Comparison of ENCODE assay signal across 18 cellular contexts in genomic region chr7:44236333-44236728, GRCh38. TPM values are rescaled to one million over a fixed set of nuclear protein-coding genes. Genes with fewer than 3 reads are reported as not detected.
DNase-seq lines count a peak whose midpoint lies in the region; ATAC-seq and TF ChIP-seq lines count a peak whose summit lies in the region.
"Had no signal": no experiment of that assay in that cellular context is flagged by ENCODE, and none has a peak within 500 bp of the region (broad histone marks: within the 10 kb centered on the region; RNA-seq: fewer than 3 reads in every experiment).

No MANE protein-coding gene starts in this region.

- intact Hi-C loops in CD4-positive, alpha-beta T cell (cut with DNase I, micrococcal nuclease): no loop called here

- H3K4me1 ChIP-seq in endodermal cell (ENCODE audit: control insufficient read depth, insufficient read depth, low read length): peaks cover 5% of the 10 kb centered on the region
- H3K4me1 ChIP-seq in upper lobe of left lung: peaks cover 0 to 4% (median 0%) of the 10 kb centered on the region in 4 donors
- H3K4me1 ChIP-seq: breast epithelium, SJSA1, suprapubic skin had no signal

- no peaks in the 10 kb centered on the region for H3K36me3 Mint-ChIP-seq in endodermal cell (ENCODE audit: low read depth)
- H3K36me3 Mint-ChIP-seq in CD4-positive, alpha-beta T cell (ENCODE audit: low read depth): no peaks in the 10 kb centered on the region

- H3K9me3 ChIP-seq in endodermal cell (ENCODE audit: control insufficient read depth, low read length) (no peaks in the 10 kb centered on the region), upper lobe of left lung (no peaks in the 10 kb centered on the region)
- no peaks in the 10 kb centered on the region for H3K9me3 ChIP-seq in CD4-positive, alpha-beta T cell (ENCODE audit: control insufficient read depth, low read length)
- H3K9me3 ChIP-seq: breast epithelium, psoas muscle, SJSA1, suprapubic skin had no signal

- ATAC-seq in upper lobe of left lung (ENCODE audit: low FRiP score in 2 of 2) (no peak), GM21576 (IDR thresholded peaks at IDR 0.05; ENCODE audit: unreplicated experiment) (no peak)
- ATAC-seq in CD4-positive, alpha-beta T cell (ENCODE audit: poor library complexity): no peak
- ATAC-seq: activated CD8-positive, alpha-beta T cell treated with anti-CD3 and anti-CD28 coated beads, Interleukin-2, amount 10 ng/mL, durations not matched to agents 7 days and 5 days; activated T-cell treated with anti-CD3 and anti-CD28 coated beads, Interleukin-2, amount 50 U/mL, for 72 hours had no signal

- no peaks in the 10 kb centered on the region for H3K27me3 ChIP-seq in HL-60 (ENCODE audit: insufficient read depth, poor library complexity, severe bottlenecking)
- H3K27me3 ChIP-seq in endodermal cell (ENCODE audit: control insufficient read depth, insufficient read depth, low read length, poor library complexity, severe bottlenecking): no peaks in the 10 kb centered on the region
- no peaks in the 10 kb centered on the region for H3K27me3 ChIP-seq in upper lobe of left lung
- H3K27me3 ChIP-seq in CD4-positive, alpha-beta T cell (ENCODE audit: control insufficient read depth, insufficient read depth, low read length): no peaks in the 10 kb centered on the region
- H3K27me3 ChIP-seq: breast epithelium, suprapubic skin had no signal

- no peak overlapping the region for H3K27ac ChIP-seq in HL-60 (replicated peaks)
- H3K27ac ChIP-seq in RWPE1: peak overlapping the region; percentile 28
- no peak overlapping the region for H3K27ac ChIP-seq in endodermal cell (ENCODE audit: low read depth, low read length)
- H3K27ac ChIP-seq in upper lobe of left lung: no peak overlapping the region
- no peak overlapping the region for H3K27ac ChIP-seq in CD4-positive, alpha-beta T cell (ENCODE audit: low read depth, low read length)
- H3K27ac ChIP-seq: breast epithelium, KMS-11, psoas muscle, SJSA1, suprapubic skin had no signal

- H3K9ac ChIP-seq in endodermal cell (ENCODE audit: extremely low read depth, low read length, poor library complexity, severe bottlenecking): no peak overlapping the region
- H3K9ac ChIP-seq: KMS-11 had no signal

- H3K27ac Mint-ChIP-seq in endodermal cell: no peak overlapping the region
- no peak overlapping the region for H3K27ac Mint-ChIP-seq in CD4-positive, alpha-beta T cell
- H3K27ac Mint-ChIP-seq: activated CD8-positive, alpha-beta T cell treated with anti-CD3 and anti-CD28 coated beads, Interleukin-2, amount 10 ng/mL, durations not matched to agents 7 days and 5 days; activated T-cell treated with anti-CD3 and anti-CD28 coated beads, Interleukin-2, amount 50 U/mL, for 72 hours; nephron had no signal

- no peaks in the 10 kb centered on the region for H3K27me3 Mint-ChIP-seq in endodermal cell (ENCODE audit: insufficient read depth)
- H3K27me3 Mint-ChIP-seq in CD4-positive, alpha-beta T cell: no peaks in the 10 kb centered on the region

- no peak for TF ChIP-seq EP300 in upper lobe of left lung (IDR thresholded peaks at IDR 0.05)

- POLR2A ChIA-PET in RWPE1 (lab: Yijun Ruan, JAX; ENCODE audit: low non-redundant PET): no interaction called here
- POLR2A ChIA-PET in CD4-positive, alpha-beta T cell (lab: Charles Lee): no interaction called here

- H3K9me3 Mint-ChIP-seq in endodermal cell: no peaks in the 10 kb centered on the region
- H3K9me3 Mint-ChIP-seq in CD4-positive, alpha-beta T cell: no peaks in the 10 kb centered on the region
- H3K9me3 Mint-ChIP-seq: activated T-cell treated with anti-CD3 and anti-CD28 coated beads, Interleukin-2, amount 50 U/mL, for 72 hours; nephron had no signal

- DNase-seq in CD1c-positive myeloid dendritic cell (ENCODE audit: extremely low spot score) (peak; percentile 59), HL-60 (ENCODE audit: low read depth in 1 of 2, low spot score in 1 of 2) (peak; percentile 41 to 54), RWPE1 (ENCODE audit: low spot score) (no peak), endodermal cell (peak; percentile 79), GM13977 (ENCODE audit: low spot score) (no peak), upper lobe of left lung (no peak)
- no peak for DNase-seq in CD4-positive, alpha-beta T cell
- DNase-seq: activated CD8-positive, alpha-beta T cell treated with anti-CD3 and anti-CD28 coated beads, Interleukin-2, amount 10 ng/mL, durations not matched to agents 7 days and 5 days; activated T-cell treated with anti-CD3 and anti-CD28 coated beads, Interleukin-2, amount 50 U/mL, for 72 hours; AML-193; NCI-H1694; psoas muscle had no signal

- H3K36me3 ChIP-seq in endodermal cell (ENCODE audit: control insufficient read depth, insufficient read depth, low read length): no peaks in the 10 kb centered on the region
- no peaks in the 10 kb centered on the region for H3K36me3 ChIP-seq in upper lobe of left lung
- H3K36me3 ChIP-seq: breast epithelium, SJSA1, suprapubic skin had no signal

- peaks cover 5% of the 10 kb centered on the region for H3K4me1 Mint-ChIP-seq in endodermal cell
- no peaks in the 10 kb centered on the region for H3K4me1 Mint-ChIP-seq in CD4-positive, alpha-beta T cell (ENCODE audit: low read depth)
- H3K4me1 Mint-ChIP-seq: nephron had no signal

- H3K4me3 ChIP-seq in HL-60 (replicated peaks; ENCODE audit: insufficient read depth, low read length) (no peak overlapping the region), endodermal cell (ENCODE audit: low read length) (no peak overlapping the region), upper lobe of left lung (no peak overlapping the region)
- H3K4me3 ChIP-seq: breast epithelium, psoas muscle, SJSA1, suprapubic skin had no signal

- no peak overlapping the region for H3K4me3 Mint-ChIP-seq in endodermal cell
- no peak overlapping the region for H3K4me3 Mint-ChIP-seq in CD4-positive, alpha-beta T cell
- H3K4me3 Mint-ChIP-seq: activated CD8-positive, alpha-beta T cell treated with anti-CD3 and anti-CD28 coated beads, Interleukin-2, amount 10 ng/mL, durations not matched to agents 7 days and 5 days; activated T-cell treated with anti-CD3 and anti-CD28 coated beads, Interleukin-2, amount 50 U/mL, for 72 hours; nephron had no signal

- in situ Hi-C loops in GM13977 (cut with MboI; ENCODE audit: low pct_unique_long_range_greater_than_20kb, low sequenced_read_pairs, unreplicated experiment): no loop called here

- TF ChIP-seq POLR2A in upper lobe of left lung (IDR thresholded peaks at IDR 0.05): no peak

- CTCF ChIA-PET in RWPE1 (lab: Yijun Ruan, JAX): interaction anchor here (0.6 to 1.1 kb wide), 4 partner anchors 8 to 241 kb away, joined by 3 to 4 read pairs (median 3); no protein-coding TSS in a partner anchor
- CTCF ChIA-PET in CD4-positive, alpha-beta T cell (lab: Charles Lee): interaction anchor here (0.6 kb wide), 1 partner anchor 155 kb away, joined by 3 read pairs; no protein-coding TSS in a partner anchor

- WGBS in endodermal cell (ENCODE audit: insufficient coverage in 1 of 2, insufficient read length in 1 of 2), 2 experiments: 33 to 74% methylated on average over 1 to 4 of the region's 4 CpGs
- 31 to 52% methylated on average over 2 to 4 of the region's 4 CpGs for WGBS in upper lobe of left lung, 2 donors

- TF ChIP-seq CTCF in HL-60 (IDR thresholded peaks at IDR 0.05; ENCODE audit: insufficient read depth, low read length): no peak
- TF ChIP-seq CTCF in RWPE1 (conservative IDR thresholded peaks at IDR 0.05; ENCODE audit: low read depth): no peak
- peak; percentile 53 for TF ChIP-seq CTCF in endodermal cell (conservative IDR thresholded peaks at IDR 0.05)
- TF ChIP-seq CTCF in GM13977 (IDR thresholded peaks at IDR 0.05; ENCODE audit: extremely low read depth, insufficient read depth, missing control alignments): no peak
- TF ChIP-seq CTCF in upper lobe of left lung (IDR thresholded peaks at IDR 0.05): no peak
- no peak for TF ChIP-seq CTCF in CD4-positive, alpha-beta T cell (IDR thresholded peaks at IDR 0.05)

RNA-seq across cellular contexts. Expression of gene YKT6, which starts 35.6 kb away (rescaled TPM):
- total RNA-seq in endodermal cell (100 to 1,000 TPM in 1 of 2 donors, 10 to 100 TPM in 1; 96.2 to 101 TPM), upper lobe of left lung (10 to 100 TPM; 29.3 to 70.2 (median 53.1) TPM)
- polyA plus RNA-seq in endodermal cell (2013, experiment 1 of 2): 93.6 TPM
- 85.7 TPM for polyA plus RNA-seq in endodermal cell (2013, experiment 2 of 2)
- 10 to 100 TPM; 85.0 to 86.4 TPM for total RNA-seq in CD4-positive, alpha-beta T cell

RNA-seq across cellular contexts. Expression of gene GCK, which starts 47.1 kb away (rescaled TPM):
- total RNA-seq in endodermal cell: under 1 TPM; 0.29 to 0.48 TPM
- 5.4 TPM for polyA plus RNA-seq in endodermal cell (2013, experiment 1 of 2)
- polyA plus RNA-seq in endodermal cell (2013, experiment 2 of 2): 5.5 TPM
- total RNA-seq in upper lobe of left lung: under 1 TPM in 4 of 6 donors, not detected in 2; 0.17 to 0.49 (median 0.30) TPM
- total RNA-seq in CD4-positive, alpha-beta T cell: under 1 TPM; 0.47 to 0.71 TPM
- total RNA-seq: activated CD8-positive, alpha-beta T cell treated with anti-CD3 and anti-CD28 coated beads, Interleukin-2, amount 10 ng/mL, durations not matched to agents 7 days and 5 days; psoas muscle had no signal

Comparison
In these comparisons a context has a peak if more than half of its experiments do, and no peak if none do; other contexts are left out.
1. DNase-seq: peak in CD1c-positive myeloid dendritic cell (single experiment), HL-60 (2 of 2) and endodermal cell (single experiment); none in RWPE1 (single experiment), GM13977 (single experiment), upper lobe of left lung (0 of 2) and CD4-positive, alpha-beta T cell (0 of 10).